8 cellular contexts compared by ENCODE assay signal in genomic region chr1:88683516-88683847, GRCh38. TPM values are rescaled to one million over a fixed set of nuclear protein-coding genes. Genes with fewer than 3 reads are reported as not detected.
DNase-seq lines count a peak whose midpoint lies in the region; ATAC-seq and TF ChIP-seq lines count a peak whose summit lies in the region.

No MANE protein-coding gene starts in this region.

- H3K9me3 ChIP-seq in BLaER1 (no peaks in the 10 kb centered on the region), lower lobe of right lung (no peaks in the 10 kb centered on the region)

- CTCF ChIA-PET in WTC11 (lab: Charles Lee), result interaction anchor here (1.2 to 3.8 kb wide), 2 partner anchors 28 to 503 kb away, joined by 5 to 17 read pairs; no protein-coding TSS in a partner anchor

- peak overlapping the region; percentile 98 for H3K4me3 Mint-ChIP-seq in WTC11
- H3K4me3 Mint-ChIP-seq in central memory CD8-positive, alpha-beta T cell, result peak overlapping the region; percentile 98

- peaks cover 13% of the 10 kb centered on the region for H3K4me1 Mint-ChIP-seq in WTC11
- peaks cover 20% of the 10 kb centered on the region for H3K4me1 Mint-ChIP-seq in central memory CD8-positive, alpha-beta T cell

- H3K36me3 Mint-ChIP-seq in WTC11, result no peaks in the 10 kb centered on the region
- peaks cover 21% of the 10 kb centered on the region for H3K36me3 Mint-ChIP-seq in central memory CD8-positive, alpha-beta T cell (ENCODE audit: insufficient read depth)

- POLR2A ChIA-PET in WTC11 (lab: Charles Lee), result interaction anchor here (0.6 to 1.4 kb wide), 7 partner anchors 8 to 511 kb away, joined by 3 to 8 read pairs (median 5); partner anchors contain the start of gene GTF2B

- H3K27me3 Mint-ChIP-seq in WTC11 (ENCODE audit: low read depth), result no peaks in the 10 kb centered on the region
- H3K27me3 Mint-ChIP-seq in central memory CD8-positive, alpha-beta T cell, result no peaks in the 10 kb centered on the region

- H3K27ac ChIP-seq in BLaER1 (peak overlapping the region; percentile 85), lower lobe of right lung (peak overlapping the region; percentile 95)

- H3K36me3 ChIP-seq in BLaER1, result peaks cover 7% of the 10 kb centered on the region; the same call in 1 of the 2 replicates
- H3K36me3 ChIP-seq in lower lobe of right lung, result no peaks in the 10 kb centered on the region

- H3K4me1 ChIP-seq in BLaER1 (peaks cover 28% of the 10 kb centered on the region), lower lobe of right lung (peaks cover 36% of the 10 kb centered on the region)

- ATAC-seq in GM19467 (IDR thresholded peaks at IDR 0.05; ENCODE audit: unreplicated experiment), result peak; percentile 11
- ATAC-seq in WTC11, result peak; percentile 9
- peak; percentile 22 for ATAC-seq in central memory CD8-positive, alpha-beta T cell (replicated peaks; ENCODE audit: extremely low read depth, poor library complexity, severe bottlenecking)
- ATAC-seq in lower lobe of right lung, result peak; percentile 2 to 29
- ATAC-seq in HG03565 (IDR thresholded peaks at IDR 0.05; ENCODE audit: unreplicated experiment), result no peak

- DNase-seq in HT-29 (ENCODE audit: low spot score) (peak; percentile 78), WTC11 (ENCODE audit: low spot score) (peak; percentile 32), lower lobe of right lung (peak; percentile 67)
- DNase-seq in central memory CD8-positive, alpha-beta T cell (ENCODE audit: low spot score in 2 of 2), result peak; percentile 22 to 29
- DNase-seq in stimulated activated CD8-positive, alpha-beta memory T cell treated with anti-CD3 and anti-CD28 coated beads, Interleukin-15, amount 100 ng/mL, for 4 hours (ENCODE audit: low read depth in 2 of 2), result peak; percentile 9 to 17

- intact Hi-C loops in lower lobe of right lung (cut with DNase I), result no loop called here

- peaks cover 36% of the 10 kb centered on the region for H4K20me1 ChIP-seq in BLaER1

- peak overlapping the region; percentile 100 for H3K27ac Mint-ChIP-seq in WTC11
- H3K27ac Mint-ChIP-seq in central memory CD8-positive, alpha-beta T cell (ENCODE audit: low read depth), result peak overlapping the region; percentile 97

- no peaks in the 10 kb centered on the region for H3K27me3 ChIP-seq in BLaER1
- H3K27me3 ChIP-seq in lower lobe of right lung (ENCODE audit: low read depth), result no peaks in the 10 kb centered on the region

- TF ChIP-seq CTCF in WTC11 (IDR thresholded peaks at IDR 0.05) (no peak), lower lobe of right lung (IDR thresholded peaks at IDR 0.05) (no peak)

- H3K4me3 ChIP-seq in BLaER1 (peak overlapping the region; percentile 91), lower lobe of right lung (peak overlapping the region; percentile 83)

- peak overlapping the region; percentile 93 for H3K9ac ChIP-seq in BLaER1

- H3K4me2 ChIP-seq in BLaER1, result peak overlapping the region; percentile 82

- no peaks in the 10 kb centered on the region for H3K9me3 Mint-ChIP-seq in WTC11
- no peaks in the 10 kb centered on the region for H3K9me3 Mint-ChIP-seq in central memory CD8-positive, alpha-beta T cell

TF ChIP-seq in WTC11, 78 proteins besides CTCF, POLR2A, EP300 and RAD21:
- no peak for TF ChIP-seq ATF3 (CRISPR knock-in tag; conservative IDR thresholded peaks at IDR 0.05)
- no peak for TF ChIP-seq ZNF396 (CRISPR knock-in tag; IDR thresholded peaks at IDR 0.05; ENCODE audit: borderline replicate concordance)
- no peak for TF ChIP-seq ETV6 (CRISPR knock-in tag; IDR thresholded peaks at IDR 0.05)
- no peak for TF ChIP-seq NR3C1 (CRISPR knock-in tag; conservative IDR thresholded peaks at IDR 0.05; ENCODE audit: low read depth)
- TF ChIP-seq ZNF281 (CRISPR knock-in tag; IDR thresholded peaks at IDR 0.05), result no peak
- no peak for TF ChIP-seq MYBL2 (CRISPR knock-in tag; IDR thresholded peaks at IDR 0.05)
- no peak for TF ChIP-seq ZNF416 (CRISPR knock-in tag; IDR thresholded peaks at IDR 0.05)
- no peak for TF ChIP-seq PRRX2 (CRISPR knock-in tag; IDR thresholded peaks at IDR 0.05)
- TF ChIP-seq MAX (CRISPR knock-in tag; IDR thresholded peaks at IDR 0.05), result no peak
- TF ChIP-seq NR2C2 (CRISPR knock-in tag; IDR thresholded peaks at IDR 0.05), result no peak

RNA-seq across cellular contexts. Expression of gene PKN2, which starts 0.6 kb away (rescaled TPM):
- 12.2 and 14.9 TPM in 2 replicates for total RNA-seq in HT-29 (2014; rRNA removed; shearing (Covaris generic))
- total RNA-seq in WTC11 (2021) (30.8 to 32.6 TPM (median 32.2 TPM) in 3 replicates), lower lobe of right lung (51.4 TPM)

Comparison
In these comparisons a context has a peak if more than half of its experiments do, and no peak if none do; other contexts are left out.
1. DNase-seq: peak in every context shown above with its lines; median percentile 78 in HT-29; 67 in lower lobe of right lung; 32 in WTC11; 26 in central memory CD8-positive, alpha-beta T cell; 13 in stimulated activated CD8-positive, alpha-beta memory T cell treated with anti-CD3 and anti-CD28 coated beads, Interleukin-15, amount 100 ng/mL, for 4 hours.